In genomic region chr11:64484308-64485061, GRCh38 we compare ENCODE assay signal across 20 cellular contexts.
A peak's percentile ranks its signal among the peaks of the same experiment; 100 is the strongest.
DNase-seq lines count a peak whose midpoint lies in the region; ATAC-seq and TF ChIP-seq lines count a peak whose summit lies in the region.
"Had no signal": no experiment of that assay in that cellular context is flagged by ENCODE, and none has a peak within 500 bp of the region (broad histone marks: within the 10 kb centered on the region; RNA-seq: fewer than 3 reads in every experiment).

No MANE protein-coding gene starts in this region.

- peaks cover 7% of the 10 kb centered on the region for H3K27me3 Mint-ChIP-seq in GM23338 (ENCODE audit: insufficient read depth, low read depth, poor library complexity)

- H3K27ac ChIP-seq in GM23338 (ENCODE audit: low read depth) (no peak overlapping the region), foreskin keratinocyte (no peak overlapping the region)
- H3K27ac ChIP-seq: A549 had no signal

- H3K79me2 ChIP-seq in GM23338 (replicated peaks; ENCODE audit: insufficient read depth) = no peaks in the 10 kb centered on the region

- H3K4me3 ChIP-seq in GM23338 = no peak overlapping the region
- H3K4me3 ChIP-seq: A549, MG63 had no signal

- 0 out of 3 replicates have a peak, but pooled peaks cover 4% of the 10 kb centered on the region for H3K4me1 Mint-ChIP-seq in GM23338

- no peak overlapping the region for H3K4me3 Mint-ChIP-seq in GM23338
- H3K4me3 Mint-ChIP-seq: CD4-positive, alpha-beta memory T cell had no signal

- no peaks in the 10 kb centered on the region for H3K9me2 ChIP-seq in GM23338 (ENCODE audit: insufficient read depth)

- peak overlapping the region; percentile 43; the same call in 1 of the 2 replicates for H2AFZ ChIP-seq in GM23338

- no peaks in the 10 kb centered on the region for H3K36me3 ChIP-seq in GM23338 (ENCODE audit: insufficient read depth)
- H3K36me3 ChIP-seq: MG63 had no signal

- no peak overlapping the region for H3K4me2 ChIP-seq in GM23338
- H3K4me2 ChIP-seq: A549 had no signal

- H3K27me3 ChIP-seq in GM23338 (ENCODE audit: insufficient read depth) (peaks cover 7% of the 10 kb centered on the region; the same call in 1 of the 2 replicates), foreskin keratinocyte (peaks cover 44% of the 10 kb centered on the region)

- H3K4me1 ChIP-seq in GM23338 (ENCODE audit: insufficient read depth) (no peaks in the 10 kb centered on the region), foreskin keratinocyte (no peaks in the 10 kb centered on the region)
- H3K4me1 ChIP-seq: A549 had no signal

- H4K20me1 ChIP-seq in GM23338 (replicated peaks; ENCODE audit: insufficient read depth) = no peaks in the 10 kb centered on the region; the same call in 1 of the 2 replicates

- H3K9me3 Mint-ChIP-seq in GM23338 = no peaks in the 10 kb centered on the region
- H3K9me3 Mint-ChIP-seq: CD4-positive, alpha-beta memory T cell had no signal

- H3F3A ChIP-seq in GM23338 (replicated peaks; ENCODE audit: low read depth) = no peaks in the 10 kb centered on the region

- no peaks in the 10 kb centered on the region; the same call in 2 of the 3 replicates for H3K36me3 Mint-ChIP-seq in GM23338 (ENCODE audit: low read depth)
- H3K36me3 Mint-ChIP-seq: CD4-positive, alpha-beta memory T cell had no signal

- DNase-seq in GM23338 (ENCODE audit: low spot score) = no peak
- DNase-seq in OCI-M1 (lab: John Stamatoyannopoulos, UW) = peak; percentile 89
- peak; percentile 14 for DNase-seq in astrocyte of the hippocampus (ENCODE audit: low read depth, low spot score)
- DNase-seq in islet precursor cell = peak; percentile 2
- no peak for DNase-seq in putamen (ENCODE audit: low spot score)
- DNase-seq in foreskin keratinocyte = no peak
- no peak for DNase-seq in NCI-H2196 (lab: John Stamatoyannopoulos, UW; ENCODE audit: unreplicated experiment)
- DNase-seq: AML-193; CD4-positive, alpha-beta memory T cell; COR-L47; GOT3; HCEC 1CT; KBM-7; MG63; NCI-H2029 treated with DMSO at 0.1 percent for 48 hours; NCI-H2227 treated with DMSO at 0.1 percent for 48 hours; NCI-H526 treated with DMSO at 0.1 percent for 48 hours; SHP77 treated with DMSO at 0.1 percent for 48 hours had no signal

- ATAC-seq in GM23338 (no peak), foreskin keratinocyte (no peak)
- ATAC-seq: A549, Panc1 had no signal

- no peak overlapping the region for H3K27ac Mint-ChIP-seq in GM23338
- H3K27ac Mint-ChIP-seq: CD4-positive, alpha-beta memory T cell had no signal

- TF ChIP-seq CTCF in GM23338 (conservative IDR thresholded peaks at IDR 0.05; ENCODE audit: low read depth in 2 of 2) (no peak), foreskin keratinocyte (conservative IDR thresholded peaks at IDR 0.05) (no peak)

TF ChIP-seq in GM23338, 12 proteins besides CTCF, POLR2A, EP300 and RAD21 (continues in another document):
- TF ChIP-seq EZH2phosphoT487 (IDR thresholded peaks at IDR 0.05; ENCODE audit: unreplicated experiment) (no peak), POLR2AphosphoS5 (IDR thresholded peaks at IDR 0.05; ENCODE audit: low read depth) (no peak), JUNB (IDR thresholded peaks at IDR 0.05; ENCODE audit: unreplicated experiment) (no peak), CREB1 (CRISPR knock-in tag; IDR thresholded peaks at IDR 0.05; ENCODE audit: low read depth) (no peak), ZNF331 (CRISPR knock-in tag; IDR thresholded peaks at IDR 0.05; ENCODE audit: low read depth) (no peak), EZH2 (IDR thresholded peaks at IDR 0.05; ENCODE audit: low read depth, unreplicated experiment) (no peak), STAT1 (IDR thresholded peaks at IDR 0.05; ENCODE audit: unreplicated experiment) (no peak), ZNF114 (CRISPR knock-in tag; IDR thresholded peaks at IDR 0.05) (no peak), ETS1 (IDR thresholded peaks at IDR 0.05) (no peak), NANOG (IDR thresholded peaks at IDR 0.05; ENCODE audit: borderline replicate concordance) (no peak), REST (IDR thresholded peaks at IDR 0.05; ENCODE audit: unreplicated experiment) (no peak)

Comparison
In these comparisons a context has a peak if more than half of its experiments do, and no peak if none do; other contexts are left out.
1. DNase-seq: peak in OCI-M1 (single experiment), astrocyte of the hippocampus (single experiment) and islet precursor cell (single experiment); none in GM23338 (single experiment), putamen (single experiment), foreskin keratinocyte (0 of 2) and NCI-H2196 (single experiment).